28 cellular contexts compared by ENCODE assay signal in genomic region chr9:131029574-131029952, GRCh38.
"Had no signal": no experiment of that assay in that cellular context is flagged by ENCODE, and none has a peak within 500 bp of the region (broad histone marks: within the 10 kb centered on the region; RNA-seq: fewer than 3 reads in every experiment).

No MANE protein-coding gene starts in this region.

- H3K4me1 ChIP-seq: stomach, suprapubic skin, thyroid gland, tibial artery, tibial nerve, transverse colon, upper lobe of left lung, upper lobe of right lung, uterus, vagina had no signal

- DNase-seq: stimulated activated CD4-positive, alpha-beta T cell treated with anti-CD3 and anti-CD28 coated beads, Interleukin-2, amount 100 ng/mL, for 48 hours; stimulated activated CD4-positive, alpha-beta T cell treated with anti-CD3 and anti-CD28 coated beads, Interleukin-4, amount 100 ng/mL, for 1 hour; stimulated activated CD4-positive, alpha-beta T cell treated with anti-CD3 and anti-CD28 coated beads, Interleukin-4, amount 100 ng/mL, for 24 hours; stimulated activated CD4-positive, alpha-beta T cell treated with anti-CD3 and anti-CD28 coated beads, Interleukin-4, amount 100 ng/mL, for 4 hours; stimulated activated CD8-positive, alpha-beta memory T cell treated with anti-CD3 and anti-CD28 coated beads, Interleukin-4, amount 100 ng/mL, for 48 hours; stimulated activated naive B cell treated with anti-CD40 and anti-IgM and Interleukin-4, amounts not matched to agents 10 μg/mL and 1 μg/mL and 100 μg/mL, for 72 hours; stimulated activated naive CD4-positive, alpha-beta T cell; stimulated activated naive CD4-positive, alpha-beta T cell treated with Interleukin-2 at 50 U/mL for 16 hours; stimulated activated naive CD8-positive, alpha-beta T cell treated with anti-CD3 and anti-CD28 coated beads, Interleukin-15, amount 100 ng/mL, for 72 hours; stimulated activated naive CD8-positive, alpha-beta T cell treated with anti-CD3 and anti-CD28 coated beads, Interleukin-15, Interleukin-2, amounts not matched to agents 100 U/mL and 50 U/mL, for 24 hours; stomach; substantia nigra; testis; thyroid gland; tibial artery; transverse colon; trophoblast cell; upper lobe of left lung; upper lobe of right lung; uterus had no signal

- H3K9me3 ChIP-seq: stomach, suprapubic skin, testis, thoracic aorta, thyroid gland, tibial artery, tibial nerve, transverse colon, upper lobe of left lung, upper lobe of right lung, uterus, vagina had no signal

- H3K9me3 Mint-ChIP-seq: stimulated activated effector memory CD8-positive, alpha-beta T cell treated with anti-CD3 and anti-CD28 coated beads, Interleukin-12 subunit alpha, Interleukin-12 subunit beta, amount 100 ng/mL, for 72 hours; stimulated activated memory B cell treated with anti-CD40 and anti-IgM and Interleukin-4, amounts not matched to agents 10 μg/mL and 1 μg/mL and 100 μg/mL, for 72 hours; stimulated activated naive B cell treated with anti-CD40 and anti-IgM and Interleukin-4, amounts not matched to agents 10 μg/mL and 1 μg/mL and 100 μg/mL, for 72 hours; stimulated activated naive CD8-positive, alpha-beta T cell treated with anti-CD3 and anti-CD28 coated beads, Interleukin-15, amount 100 ng/mL, for 72 hours; stimulated activated naive CD8-positive, alpha-beta T cell treated with anti-CD3 and anti-CD28 coated beads, Interleukin-15, Interleukin-2, amounts not matched to agents 100 ng/mL and 50 ng/mL, for 24 hours; type B pancreatic cell had no signal

- H3K4me3 Mint-ChIP-seq: stimulated activated effector memory CD8-positive, alpha-beta T cell treated with anti-CD3 and anti-CD28 coated beads, Interleukin-12 subunit alpha, Interleukin-12 subunit beta, amount 100 ng/mL, for 72 hours; stimulated activated memory B cell treated with anti-CD40 and anti-IgM and Interleukin-4, amounts not matched to agents 10 μg/mL and 1 μg/mL and 100 μg/mL, for 72 hours; stimulated activated naive B cell treated with anti-CD40 and anti-IgM and Interleukin-4, amounts not matched to agents 10 μg/mL and 1 μg/mL and 100 μg/mL, for 72 hours; stimulated activated naive CD8-positive, alpha-beta T cell treated with anti-CD3 and anti-CD28 coated beads, Interleukin-15, amount 100 ng/mL, for 72 hours; stimulated activated naive CD8-positive, alpha-beta T cell treated with anti-CD3 and anti-CD28 coated beads, Interleukin-15, Interleukin-2, amounts not matched to agents 100 ng/mL and 50 ng/mL, for 24 hours; type B pancreatic cell had no signal

- H3K27me3 ChIP-seq: testis, thyroid gland, tibial nerve, transverse colon, upper lobe of left lung, upper lobe of right lung, uterus, vagina had no signal

- H3K36me3 ChIP-seq: stomach, suprapubic skin, thoracic aorta, thyroid gland, tibial artery, tibial nerve, transverse colon, upper lobe of left lung, upper lobe of right lung, uterus, vagina had no signal

- H3K27ac Mint-ChIP-seq: stimulated activated effector memory CD8-positive, alpha-beta T cell treated with anti-CD3 and anti-CD28 coated beads, Interleukin-12 subunit alpha, Interleukin-12 subunit beta, amount 100 ng/mL, for 72 hours; stimulated activated memory B cell treated with anti-CD40 and anti-IgM and Interleukin-4, amounts not matched to agents 10 μg/mL and 1 μg/mL and 100 μg/mL, for 72 hours; stimulated activated naive B cell treated with anti-CD40 and anti-IgM and Interleukin-4, amounts not matched to agents 10 μg/mL and 1 μg/mL and 100 μg/mL, for 72 hours; stimulated activated naive CD8-positive, alpha-beta T cell treated with anti-CD3 and anti-CD28 coated beads, Interleukin-15, amount 100 ng/mL, for 72 hours; stimulated activated naive CD8-positive, alpha-beta T cell treated with anti-CD3 and anti-CD28 coated beads, Interleukin-15, Interleukin-2, amounts not matched to agents 100 ng/mL and 50 ng/mL, for 24 hours; type B pancreatic cell had no signal

- H3K4me3 ChIP-seq: stomach, suprapubic skin, testis, thoracic aorta, thyroid gland, tibial artery, tibial nerve, transverse colon, upper lobe of left lung, upper lobe of right lung, uterus, vagina had no signal

- H3K27me3 Mint-ChIP-seq: stimulated activated naive CD8-positive, alpha-beta T cell treated with anti-CD3 and anti-CD28 coated beads, Interleukin-15, amount 100 ng/mL, for 72 hours; stimulated activated naive CD8-positive, alpha-beta T cell treated with anti-CD3 and anti-CD28 coated beads, Interleukin-15, Interleukin-2, amounts not matched to agents 100 ng/mL and 50 ng/mL, for 24 hours had no signal

- H3K36me3 Mint-ChIP-seq: stimulated activated effector memory CD8-positive, alpha-beta T cell treated with anti-CD3 and anti-CD28 coated beads, Interleukin-12 subunit alpha, Interleukin-12 subunit beta, amount 100 ng/mL, for 72 hours; stimulated activated memory B cell treated with anti-CD40 and anti-IgM and Interleukin-4, amounts not matched to agents 10 μg/mL and 1 μg/mL and 100 μg/mL, for 72 hours; stimulated activated naive B cell treated with anti-CD40 and anti-IgM and Interleukin-4, amounts not matched to agents 10 μg/mL and 1 μg/mL and 100 μg/mL, for 72 hours; type B pancreatic cell had no signal

- H3K4me1 Mint-ChIP-seq: stimulated activated effector memory CD8-positive, alpha-beta T cell treated with anti-CD3 and anti-CD28 coated beads, Interleukin-12 subunit alpha, Interleukin-12 subunit beta, amount 100 ng/mL, for 72 hours; stimulated activated memory B cell treated with anti-CD40 and anti-IgM and Interleukin-4, amounts not matched to agents 10 μg/mL and 1 μg/mL and 100 μg/mL, for 72 hours; stimulated activated naive CD8-positive, alpha-beta T cell treated with anti-CD3 and anti-CD28 coated beads, Interleukin-15, amount 100 ng/mL, for 72 hours had no signal

- H3K27ac ChIP-seq: stomach, suprapubic skin, thoracic aorta, thyroid gland, tibial artery, tibial nerve, transverse colon, upper lobe of right lung, uterus, vagina had no signal
